ENCODE assay signal across 31 cellular contexts in genomic region chr1:193237381-193237978, GRCh38. TPM values are rescaled to one million over a fixed set of nuclear protein-coding genes. Genes with fewer than 3 reads are reported as not detected.
"Had no signal": no experiment of that assay in that cellular context is flagged by ENCODE, and none has a peak within 500 bp of the region (broad histone marks: within the 10 kb centered on the region; RNA-seq: fewer than 3 reads in every experiment).

No MANE protein-coding gene starts in this region.

- H3K27ac ChIP-seq: brain microvascular endothelial cell, KMS-11, Peyer's patch, SJCRH30 had no signal

- H3K4me1 ChIP-seq: Peyer's patch, SJCRH30 had no signal

- H3K27me3 ChIP-seq: brain microvascular endothelial cell, Peyer's patch, SJCRH30 had no signal

- H3K4me3 ChIP-seq: Peyer's patch, SJCRH30 had no signal

- H3K27ac Mint-ChIP-seq: activated CD4-positive, alpha-beta T cell treated with anti-CD3 and anti-CD28 coated beads, Interleukin-2, amount 10 ng/mL, durations not matched to agents 24 days and 14 days; activated CD8-positive, alpha-beta T cell treated with anti-CD3 and anti-CD28 coated beads for 36 hours; activated naive CD8-positive, alpha-beta T cell treated with anti-CD3 and anti-CD28 coated beads for 36 hours; activated T-helper 17 cell treated with anti-CD3 and anti-CD28 coated beads, Interleukin-2, amount 50 U/mL, for 72 hours; T-helper 1 cell treated with Interleukin-12 subunit alpha and Interleukin-12 subunit beta and Interleukin-4 antibody, amounts not matched to agents 30 μg/mL and 1 μg/mL, for 36 hours; T-helper 2 cell treated with Interferon-gamma antibody and Interleukin-4, amounts not matched to agents 5 μg/mL and 100 μg/mL, for 36 hours had no signal

- DNase-seq: activated CD4-positive, alpha-beta T cell treated with anti-CD3 and anti-CD28 coated beads, Interleukin-2, amount 10 ng/mL, durations not matched to agents 24 days and 14 days; activated CD4-positive, alpha-beta T cell treated with anti-CD3 and anti-CD28 coated beads, Interleukin-2, amount 50 U/mL, for 4 hours; activated CD8-positive, alpha-beta T cell treated with anti-CD3 and anti-CD28 coated beads for 36 hours; activated effector memory CD4-positive, alpha-beta T cell treated with anti-CD3 and anti-CD28 coated beads, Interleukin-2, amount 50 U/mL, for 16 hours; activated naive CD4-positive, alpha-beta T cell; activated naive CD4-positive, alpha-beta T cell treated with anti-CD3 and anti-CD28 coated beads, Interleukin-2, amount 50 U/mL, for 16 hours; activated naive CD8-positive, alpha-beta T cell treated with anti-CD3 and anti-CD28 coated beads for 36 hours; activated T-cell treated with anti-CD3 and anti-CD28 coated beads, Interleukin-2, amount 50 U/mL, for 1 hour; activated T-cell treated with anti-CD3 and anti-CD28 coated beads, Interleukin-2, amount 50 U/mL, for 72 hours; amniotic stem cell; aorta; brain microvascular endothelial cell; NCI-H1105; NCI-H1417 treated with DMSO at 0.1 percent for 48 hours; NCI-H187 treated with DMSO at 0.1 percent for 48 hours; NCI-H2081; NCI-H226; NCI-H510A; NCI-H526; NCI-H748 treated with DMSO at 0.1 percent for 48 hours; NK-92 treated with Interleukin-12 subunit alpha and Interleukin-12 subunit beta, amount 100 ng/mL, for 24 hours; PC-3; Peyer's patch; RPMI8226; SJCRH30; SK-N-SH had no signal

- H3K27me3 Mint-ChIP-seq: activated CD4-positive, alpha-beta T cell treated with anti-CD3 and anti-CD28 coated beads, Interleukin-2, amount 10 ng/mL, durations not matched to agents 24 days and 14 days; activated CD8-positive, alpha-beta T cell treated with anti-CD3 and anti-CD28 coated beads for 36 hours; activated naive CD8-positive, alpha-beta T cell treated with anti-CD3 and anti-CD28 coated beads for 36 hours; activated T-helper 17 cell treated with anti-CD3 and anti-CD28 coated beads, Interleukin-2, amount 50 U/mL, for 72 hours; central memory CD8-positive, alpha-beta T cell had no signal

- H3K4me3 Mint-ChIP-seq: activated CD4-positive, alpha-beta T cell treated with anti-CD3 and anti-CD28 coated beads, Interleukin-2, amount 10 ng/mL, durations not matched to agents 24 days and 14 days; activated CD8-positive, alpha-beta T cell treated with anti-CD3 and anti-CD28 coated beads for 36 hours; activated naive CD8-positive, alpha-beta T cell treated with anti-CD3 and anti-CD28 coated beads for 36 hours; activated T-cell treated with anti-CD3 and anti-CD28 coated beads, Interleukin-2, amount 50 U/mL, for 72 hours; activated T-helper 17 cell treated with anti-CD3 and anti-CD28 coated beads, Interleukin-2, amount 50 U/mL, for 72 hours; central memory CD8-positive, alpha-beta T cell; T-helper 1 cell treated with Interleukin-12 subunit alpha and Interleukin-12 subunit beta and Interleukin-4 antibody, amounts not matched to agents 30 μg/mL and 1 μg/mL, for 36 hours; T-helper 2 cell treated with Interferon-gamma antibody and Interleukin-4, amounts not matched to agents 5 μg/mL and 100 μg/mL, for 36 hours had no signal

- H3K9ac ChIP-seq: KMS-11, SK-N-SH had no signal

- H3K9me3 Mint-ChIP-seq: activated CD8-positive, alpha-beta T cell treated with anti-CD3 and anti-CD28 coated beads for 36 hours; activated naive CD8-positive, alpha-beta T cell treated with anti-CD3 and anti-CD28 coated beads for 36 hours; central memory CD8-positive, alpha-beta T cell had no signal

- H3K9me3 ChIP-seq: Peyer's patch, SJCRH30, SK-N-SH had no signal

RNA-seq across cellular contexts. Expression of gene B3GALT2, which starts 51.1 kb away (rescaled TPM):
- total RNA-seq: activated naive CD8-positive, alpha-beta T cell treated with anti-CD3 and anti-CD28 coated beads for 36 hours; PC-3 had no signal
